Comparison of ENCODE assay signal across 12 cellular contexts in the genomic region with DNA sequence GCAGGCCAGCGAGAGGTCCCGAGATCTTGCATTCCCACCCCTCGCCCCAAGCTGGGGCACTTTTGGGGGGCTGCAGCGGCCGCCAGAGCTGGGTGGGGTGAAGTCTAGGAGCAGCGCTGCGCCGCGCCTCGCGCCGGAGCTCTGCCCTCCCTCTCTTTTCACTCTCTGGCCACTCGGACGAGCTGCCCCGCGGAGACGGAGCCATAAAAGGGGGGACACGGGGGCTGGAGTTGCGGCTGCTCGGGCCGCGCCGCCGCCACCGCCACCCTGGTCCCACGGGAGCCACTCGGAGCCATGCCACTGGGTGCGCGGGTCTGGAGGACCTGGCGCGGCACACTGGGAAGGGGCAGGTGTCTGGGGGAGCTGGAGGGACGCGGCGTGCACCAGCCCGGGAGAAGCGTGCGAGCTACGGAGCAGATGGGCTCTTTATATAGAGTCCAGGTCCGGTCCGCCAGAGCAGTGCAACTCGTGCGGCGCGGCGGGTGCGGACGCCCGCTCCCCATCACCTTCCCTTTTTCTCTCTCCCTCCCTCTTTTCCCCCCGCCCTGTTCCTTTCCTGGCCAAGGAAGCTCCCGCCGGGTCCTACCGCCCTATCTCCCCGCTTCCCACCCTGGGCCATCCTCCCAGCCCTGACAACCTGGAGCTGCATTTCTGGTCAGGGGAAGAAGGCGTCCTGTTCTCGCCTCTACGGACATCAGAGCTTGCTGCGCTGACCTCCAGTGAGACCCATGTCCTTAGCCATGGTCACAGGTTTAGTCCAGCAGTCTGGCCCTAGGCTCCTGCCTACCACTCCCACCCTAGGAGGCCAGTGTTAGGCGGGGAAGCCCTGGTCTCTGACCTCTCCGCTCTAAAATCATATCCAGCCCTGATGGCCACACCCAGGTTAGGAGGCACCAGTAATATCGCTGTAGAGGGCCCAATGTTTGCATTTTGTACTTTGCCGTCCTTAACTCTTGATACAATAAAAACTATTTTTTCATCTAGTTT. TPM values are rescaled to one million over a fixed set of nuclear protein-coding genes. Genes with fewer than 3 reads are reported as not detected.
DNase-seq lines count a peak whose midpoint lies in the region; ATAC-seq and TF ChIP-seq lines count a peak whose summit lies in the region.
"Had no signal": no experiment of that assay in that cellular context is flagged by ENCODE, and none has a peak within 500 bp of the region (broad histone marks: within the 10 kb centered on the region; RNA-seq: fewer than 3 reads in every experiment).

No MANE protein-coding gene starts in this region.

- H3K9me3 ChIP-seq in esophagus squamous epithelium (no peaks in the 10 kb centered on the region), neural cell (ENCODE audit: low read length) (no peaks in the 10 kb centered on the region)

- H3F3A ChIP-seq in neural cell (ENCODE audit: insufficient read depth, low read length, poor library complexity, severe bottlenecking), result no peaks in the 10 kb centered on the region

- DNase-seq in AG04449 (ENCODE audit: low read depth, low spot score) (no peak), NCI-H748 treated with DMSO at 0.1 percent for 48 hours (lab: John Stamatoyannopoulos, UW) (peak; percentile 42), esophagus squamous epithelium (lab: John Stamatoyannopoulos, UW) (no peak), NCI-H1436 (lab: John Stamatoyannopoulos, UW) (no peak), HPDE6-E6E7 (ENCODE audit: extremely low spot score) (no peak), SW 1271 (lab: John Stamatoyannopoulos, UW) (no peak)
- DNase-seq: activated CD8-positive, alpha-beta memory T cell treated with anti-CD3 and anti-CD28 coated beads, Interleukin-2, amount 50 U/mL, for 48 hours; DMS153; kidney glomerular epithelial cell; stimulated activated naive CD8-positive, alpha-beta T cell treated with anti-CD3 and anti-CD28 coated beads, Interleukin-15, amount 100 ng/mL, for 72 hours had no signal

- H3K4me3 ChIP-seq in AG04449 (ENCODE audit: low read depth, low read length) (peak overlapping the region; percentile 62), esophagus squamous epithelium (peak overlapping the region in 3 of 4 donors; percentile 30 to 55 (median 42)), neural cell (ENCODE audit: low read length) (peak overlapping the region; percentile 87)

- POLR2A ChIA-PET in AG04449 (lab: Yijun Ruan, JAX), result interaction anchor here (0.6 kb wide), 1 partner anchor 16 kb away, joined by 3 read pairs; no protein-coding TSS in a partner anchor

- H3K4me1 ChIP-seq in esophagus squamous epithelium, result peaks cover 3 to 41% (median 9%) of the 10 kb centered on the region in 3 donors

- H3K9ac ChIP-seq in neural cell (ENCODE audit: low read length), result peak overlapping the region; percentile 53

- no peak for ATAC-seq in GM18519 (IDR thresholded peaks at IDR 0.05; ENCODE audit: low FRiP score, unreplicated experiment)

- TF ChIP-seq RAD21 in neural cell (conservative IDR thresholded peaks at IDR 0.05), result peak; percentile 37

- no peaks in the 10 kb centered on the region for H3K36me3 ChIP-seq in esophagus squamous epithelium
- no peaks in the 10 kb centered on the region for H3K36me3 ChIP-seq in neural cell (ENCODE audit: insufficient read depth, low read length)

- H4K20me1 ChIP-seq in neural cell (ENCODE audit: insufficient read depth), result no peaks in the 10 kb centered on the region

- CTCF ChIA-PET in AG04449 (lab: Yijun Ruan, JAX), result interaction anchor here (1.0 to 4.6 kb wide), 17 partner anchors 8 to 1571 kb away, joined by 3 to 45 read pairs (median 4); no protein-coding TSS in a partner anchor

- 15 to 18% methylated on average over 20 to 27 of the region's 61 CpGs for WGBS in esophagus squamous epithelium, 2 donors

- TF ChIP-seq CTCF in AG04449 (IDR thresholded peaks at IDR 0.05; ENCODE audit: insufficient read depth, low read length, missing control alignments) (no peak), esophagus squamous epithelium (IDR thresholded peaks at IDR 0.05) (no peak), neural cell (IDR thresholded peaks at IDR 0.05; ENCODE audit: poor library complexity, severe bottlenecking) (no peak)

- H3K27me3 ChIP-seq in esophagus squamous epithelium (peaks cover 0 to 83% (median 10%) of the 10 kb centered on the region in 4 donors), neural cell (ENCODE audit: insufficient read depth, low read depth, low read length) (peaks cover 82% of the 10 kb centered on the region)

- no peaks in the 10 kb centered on the region for H3K79me2 ChIP-seq in neural cell (replicated peaks; ENCODE audit: insufficient read depth, low read length)

- peak overlapping the region in 2 of 4 donors; percentile 6 to 14 for H3K27ac ChIP-seq in esophagus squamous epithelium
- no peak overlapping the region for H3K27ac ChIP-seq in neural cell (ENCODE audit: low read length)

- TF ChIP-seq POLR2A in esophagus squamous epithelium (IDR thresholded peaks at IDR 0.05), result no peak

- intact Hi-C loops in esophagus squamous epithelium (cut with DNase I), result no loop called here

- no peaks in the 10 kb centered on the region for H3K9me2 ChIP-seq in neural cell (ENCODE audit: insufficient read depth, low read length)

- TF ChIP-seq EP300 in neural cell (conservative IDR thresholded peaks at IDR 0.05; ENCODE audit: poor library complexity, severe bottlenecking), result no peak

- H3K4me2 ChIP-seq in neural cell (ENCODE audit: low read length), result peak overlapping the region; percentile 31

- no peak overlapping the region for H2AFZ ChIP-seq in neural cell (ENCODE audit: low read depth, low read length)

TF ChIP-seq in neural cell, 6 proteins besides CTCF, POLR2A, EP300 and RAD21:
- TF ChIP-seq, protein P1, sequence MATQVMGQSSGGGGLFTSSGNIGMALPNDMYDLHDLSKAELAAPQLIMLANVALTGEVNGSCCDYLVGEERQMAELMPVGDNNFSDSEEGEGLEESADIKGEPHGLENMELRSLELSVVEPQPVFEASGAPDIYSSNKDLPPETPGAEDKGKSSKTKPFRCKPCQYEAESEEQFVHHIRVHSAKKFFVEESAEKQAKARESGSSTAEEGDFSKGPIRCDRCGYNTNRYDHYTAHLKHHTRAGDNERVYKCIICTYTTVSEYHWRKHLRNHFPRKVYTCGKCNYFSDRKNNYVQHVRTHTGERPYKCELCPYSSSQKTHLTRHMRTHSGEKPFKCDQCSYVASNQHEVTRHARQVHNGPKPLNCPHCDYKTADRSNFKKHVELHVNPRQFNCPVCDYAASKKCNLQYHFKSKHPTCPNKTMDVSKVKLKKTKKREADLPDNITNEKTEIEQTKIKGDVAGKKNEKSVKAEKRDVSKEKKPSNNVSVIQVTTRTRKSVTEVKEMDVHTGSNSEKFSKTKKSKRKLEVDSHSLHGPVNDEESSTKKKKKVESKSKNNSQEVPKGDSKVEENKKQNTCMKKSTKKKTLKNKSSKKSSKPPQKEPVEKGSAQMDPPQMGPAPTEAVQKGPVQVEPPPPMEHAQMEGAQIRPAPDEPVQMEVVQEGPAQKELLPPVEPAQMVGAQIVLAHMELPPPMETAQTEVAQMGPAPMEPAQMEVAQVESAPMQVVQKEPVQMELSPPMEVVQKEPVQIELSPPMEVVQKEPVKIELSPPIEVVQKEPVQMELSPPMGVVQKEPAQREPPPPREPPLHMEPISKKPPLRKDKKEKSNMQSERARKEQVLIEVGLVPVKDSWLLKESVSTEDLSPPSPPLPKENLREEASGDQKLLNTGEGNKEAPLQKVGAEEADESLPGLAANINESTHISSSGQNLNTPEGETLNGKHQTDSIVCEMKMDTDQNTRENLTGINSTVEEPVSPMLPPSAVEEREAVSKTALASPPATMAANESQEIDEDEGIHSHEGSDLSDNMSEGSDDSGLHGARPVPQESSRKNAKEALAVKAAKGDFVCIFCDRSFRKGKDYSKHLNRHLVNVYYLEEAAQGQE (IDR thresholded peaks at IDR 0.05; ENCODE audit: borderline replicate concordance), result no peak
- TF ChIP-seq EZH2 (IDR thresholded peaks at IDR 0.05; ENCODE audit: borderline replicate concordance, insufficient read depth, low read length, poor library complexity, severe bottlenecking), result no peak
- TF ChIP-seq SMC3 (conservative IDR thresholded peaks at IDR 0.05; ENCODE audit: poor library complexity), result no peak
- TF ChIP-seq MXI1 (conservative IDR thresholded peaks at IDR 0.05; ENCODE audit: poor library complexity, severe bottlenecking), result peak; percentile 62
TF ChIP-seq in neural cell: peak in this region for 1.

RNA-seq across cellular contexts. Expression of a gene that starts 0.9 kb away (rescaled TPM):
- under 1 TPM in 1 of 4 donors, not detected in 3; 0.13 TPM for total RNA-seq in esophagus squamous epithelium
- 0.19 and 0.58 TPM in 2 replicates for polyA plus RNA-seq in neural cell
- 1.0 and 2.2 TPM in 2 replicates for polyA minus RNA-seq in neural cell
